ENCODE assay signal across 2 cellular contexts in the genomic region with DNA sequence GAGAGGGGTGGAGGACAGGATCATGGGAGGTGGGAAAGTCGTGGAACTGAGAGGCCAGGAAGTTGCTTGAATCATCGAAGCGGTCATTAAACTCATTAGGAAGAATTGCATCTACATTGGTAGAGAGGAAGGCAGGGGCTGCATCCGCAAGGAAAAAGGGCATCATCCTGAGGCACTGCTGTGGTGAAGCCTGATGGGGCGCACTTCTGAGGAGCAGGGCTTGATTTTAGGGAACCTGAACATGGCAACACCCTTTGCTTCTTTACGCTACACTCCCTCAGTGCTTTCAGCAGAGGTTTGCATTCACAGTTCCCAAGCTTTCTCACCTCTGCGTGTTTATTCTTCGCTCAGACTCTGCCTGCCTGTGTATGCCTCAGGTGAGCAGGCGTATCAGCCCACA.
TF ChIP-seq lines count a peak whose summit lies in the region.

No MANE protein-coding gene starts in this region.

TF ChIP-seq in HCT116, 20 proteins besides CTCF, POLR2A, EP300 and RAD21:
- TF ChIP-seq, protein P1, sequence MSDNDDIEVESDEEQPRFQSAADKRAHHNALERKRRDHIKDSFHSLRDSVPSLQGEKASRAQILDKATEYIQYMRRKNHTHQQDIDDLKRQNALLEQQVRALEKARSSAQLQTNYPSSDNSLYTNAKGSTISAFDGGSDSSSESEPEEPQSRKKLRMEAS (IDR thresholded peaks at IDR 0.05): no peak
- TF ChIP-seq EZH2 (IDR thresholded peaks at IDR 0.05): no peak
- no peak for TF ChIP-seq EZH2phosphoT487 (IDR thresholded peaks at IDR 0.05; ENCODE audit: borderline replicate concordance)
- no peak for TF ChIP-seq SP1 (IDR thresholded peaks at IDR 0.05; ENCODE audit: low read depth)
- no peak for TF ChIP-seq SIN3A (IDR thresholded peaks at IDR 0.05; ENCODE audit: low read depth)
- TF ChIP-seq, protein P2, sequence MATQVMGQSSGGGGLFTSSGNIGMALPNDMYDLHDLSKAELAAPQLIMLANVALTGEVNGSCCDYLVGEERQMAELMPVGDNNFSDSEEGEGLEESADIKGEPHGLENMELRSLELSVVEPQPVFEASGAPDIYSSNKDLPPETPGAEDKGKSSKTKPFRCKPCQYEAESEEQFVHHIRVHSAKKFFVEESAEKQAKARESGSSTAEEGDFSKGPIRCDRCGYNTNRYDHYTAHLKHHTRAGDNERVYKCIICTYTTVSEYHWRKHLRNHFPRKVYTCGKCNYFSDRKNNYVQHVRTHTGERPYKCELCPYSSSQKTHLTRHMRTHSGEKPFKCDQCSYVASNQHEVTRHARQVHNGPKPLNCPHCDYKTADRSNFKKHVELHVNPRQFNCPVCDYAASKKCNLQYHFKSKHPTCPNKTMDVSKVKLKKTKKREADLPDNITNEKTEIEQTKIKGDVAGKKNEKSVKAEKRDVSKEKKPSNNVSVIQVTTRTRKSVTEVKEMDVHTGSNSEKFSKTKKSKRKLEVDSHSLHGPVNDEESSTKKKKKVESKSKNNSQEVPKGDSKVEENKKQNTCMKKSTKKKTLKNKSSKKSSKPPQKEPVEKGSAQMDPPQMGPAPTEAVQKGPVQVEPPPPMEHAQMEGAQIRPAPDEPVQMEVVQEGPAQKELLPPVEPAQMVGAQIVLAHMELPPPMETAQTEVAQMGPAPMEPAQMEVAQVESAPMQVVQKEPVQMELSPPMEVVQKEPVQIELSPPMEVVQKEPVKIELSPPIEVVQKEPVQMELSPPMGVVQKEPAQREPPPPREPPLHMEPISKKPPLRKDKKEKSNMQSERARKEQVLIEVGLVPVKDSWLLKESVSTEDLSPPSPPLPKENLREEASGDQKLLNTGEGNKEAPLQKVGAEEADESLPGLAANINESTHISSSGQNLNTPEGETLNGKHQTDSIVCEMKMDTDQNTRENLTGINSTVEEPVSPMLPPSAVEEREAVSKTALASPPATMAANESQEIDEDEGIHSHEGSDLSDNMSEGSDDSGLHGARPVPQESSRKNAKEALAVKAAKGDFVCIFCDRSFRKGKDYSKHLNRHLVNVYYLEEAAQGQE (IDR thresholded peaks at IDR 0.05; ENCODE audit: low read depth): no peak

TF ChIP-seq in K562, 482 proteins besides CTCF, POLR2A, EP300 and RAD21:
- TF ChIP-seq NFRKB (IDR thresholded peaks at IDR 0.05; ENCODE audit: low read depth) (no peak), ZC3H11A (IDR thresholded peaks at IDR 0.05; ENCODE audit: low read depth, low read length) (no peak)
- TF ChIP-seq, protein P3, sequence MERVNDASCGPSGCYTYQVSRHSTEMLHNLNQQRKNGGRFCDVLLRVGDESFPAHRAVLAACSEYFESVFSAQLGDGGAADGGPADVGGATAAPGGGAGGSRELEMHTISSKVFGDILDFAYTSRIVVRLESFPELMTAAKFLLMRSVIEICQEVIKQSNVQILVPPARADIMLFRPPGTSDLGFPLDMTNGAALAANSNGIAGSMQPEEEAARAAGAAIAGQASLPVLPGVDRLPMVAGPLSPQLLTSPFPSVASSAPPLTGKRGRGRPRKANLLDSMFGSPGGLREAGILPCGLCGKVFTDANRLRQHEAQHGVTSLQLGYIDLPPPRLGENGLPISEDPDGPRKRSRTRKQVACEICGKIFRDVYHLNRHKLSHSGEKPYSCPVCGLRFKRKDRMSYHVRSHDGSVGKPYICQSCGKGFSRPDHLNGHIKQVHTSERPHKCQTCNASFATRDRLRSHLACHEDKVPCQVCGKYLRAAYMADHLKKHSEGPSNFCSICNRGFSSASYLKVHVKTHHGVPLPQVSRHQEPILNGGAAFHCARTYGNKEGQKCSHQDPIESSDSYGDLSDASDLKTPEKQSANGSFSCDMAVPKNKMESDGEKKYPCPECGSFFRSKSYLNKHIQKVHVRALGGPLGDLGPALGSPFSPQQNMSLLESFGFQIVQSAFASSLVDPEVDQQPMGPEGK (CRISPR knock-in tag; IDR thresholded peaks at IDR 0.05; ENCODE audit: borderline replicate concordance): no peak
- TF ChIP-seq, protein P2 (CRISPR knock-in tag; IDR thresholded peaks at IDR 0.05; ENCODE audit: low read depth): no peak
